ENCODE assay signal across 14 cellular contexts in genomic region chr2:97719362-97720155, GRCh38. TPM values are rescaled to one million over a fixed set of nuclear protein-coding genes. Genes with fewer than 3 reads are reported as not detected.
DNase-seq lines count a peak whose midpoint lies in the region; ATAC-seq and TF ChIP-seq lines count a peak whose summit lies in the region.
"Had no signal": no experiment of that assay in that cellular context is flagged by ENCODE, and none has a peak within 500 bp of the region (broad histone marks: within the 10 kb centered on the region; RNA-seq: fewer than 3 reads in every experiment).

No MANE protein-coding gene starts in this region.

- H3K9ac ChIP-seq in duodenal mucosa (ENCODE audit: low read depth in 1 of 2, low read length in 2 of 2): no peak overlapping the region

- ATAC-seq in activated CD8-positive, alpha-beta memory T cell treated with anti-CD3 and anti-CD28 coated beads, Interleukin-2, amount 10 ng/mL, durations not matched to agents 7 days and 5 days: no peak
- no peak for ATAC-seq in RWPE2 (ENCODE audit: low read depth)
- ATAC-seq: left lung, right cardiac atrium, Right ventricle myocardium inferior had no signal

- H3K27me3 Mint-ChIP-seq in activated CD8-positive, alpha-beta memory T cell treated with anti-CD3 and anti-CD28 coated beads, Interleukin-2, amount 10 ng/mL, durations not matched to agents 7 days and 5 days: no peaks in the 10 kb centered on the region
- H3K27me3 Mint-ChIP-seq in progenitor cell of endocrine pancreas: no peaks in the 10 kb centered on the region

- CTCF ChIA-PET in activated CD8-positive, alpha-beta memory T cell treated with anti-CD3 and anti-CD28 coated beads, Interleukin-2, amount 10 ng/mL, durations not matched to agents 7 days and 5 days (lab: Charles Lee): interaction anchor here (1.2 to 24.7 kb wide), 4 partner anchors 10 to 26 kb away, joined by 6 to 621 read pairs (median 114); no protein-coding TSS in a partner anchor

- no peak for TF ChIP-seq CTCF in RWPE2 (IDR thresholded peaks at IDR 0.05; ENCODE audit: poor library complexity, severe bottlenecking)
- no peak for TF ChIP-seq CTCF in progenitor cell of endocrine pancreas (IDR thresholded peaks at IDR 0.05; ENCODE audit: unreplicated experiment)

- H3K36me3 Mint-ChIP-seq in activated CD8-positive, alpha-beta memory T cell treated with anti-CD3 and anti-CD28 coated beads, Interleukin-2, amount 10 ng/mL, durations not matched to agents 7 days and 5 days: peaks cover 71% of the 10 kb centered on the region
- H3K36me3 Mint-ChIP-seq in progenitor cell of endocrine pancreas (ENCODE audit: insufficient read depth): no peaks in the 10 kb centered on the region

- no peaks in the 10 kb centered on the region for H3K9me3 Mint-ChIP-seq in activated CD8-positive, alpha-beta memory T cell treated with anti-CD3 and anti-CD28 coated beads, Interleukin-2, amount 10 ng/mL, durations not matched to agents 7 days and 5 days (ENCODE audit: low read depth)
- H3K9me3 Mint-ChIP-seq in progenitor cell of endocrine pancreas (ENCODE audit: low read depth): no peaks in the 10 kb centered on the region

- peak overlapping the region; percentile 83 for H3K4me3 Mint-ChIP-seq in activated CD8-positive, alpha-beta memory T cell treated with anti-CD3 and anti-CD28 coated beads, Interleukin-2, amount 10 ng/mL, durations not matched to agents 7 days and 5 days
- no peak overlapping the region for H3K4me3 Mint-ChIP-seq in progenitor cell of endocrine pancreas (ENCODE audit: low read depth)

- H3K27me3 ChIP-seq in RWPE2 (ENCODE audit: insufficient read depth, poor library complexity, severe bottlenecking): peaks cover 11% of the 10 kb centered on the region
- H3K27me3 ChIP-seq in duodenal mucosa (ENCODE audit: control insufficient read depth in 1 of 2, insufficient read depth in 2 of 2, low read length in 2 of 2): no peaks in the 10 kb centered on the region

- peaks cover 75% of the 10 kb centered on the region for H3K4me1 Mint-ChIP-seq in activated CD8-positive, alpha-beta memory T cell treated with anti-CD3 and anti-CD28 coated beads, Interleukin-2, amount 10 ng/mL, durations not matched to agents 7 days and 5 days
- peaks cover 12% of the 10 kb centered on the region for H3K4me1 Mint-ChIP-seq in progenitor cell of endocrine pancreas (ENCODE audit: low read depth)

- H3K36me3 ChIP-seq in RWPE2 (ENCODE audit: low read depth) (no peaks in the 10 kb centered on the region), duodenal mucosa (ENCODE audit: control insufficient read depth in 1 of 2, insufficient read depth in 2 of 2, low read length in 2 of 2) (no peaks in the 10 kb centered on the region)
- H3K36me3 ChIP-seq: left lung, upper lobe of right lung had no signal

- H3K27ac ChIP-seq in RWPE2 (ENCODE audit: poor library complexity, severe bottlenecking) (no peak overlapping the region), duodenal mucosa (ENCODE audit: low read depth, low read length) (no peak overlapping the region)
- H3K27ac ChIP-seq: upper lobe of right lung had no signal

- no peaks in the 10 kb centered on the region for H3K9me3 ChIP-seq in RWPE2 (ENCODE audit: severe bottlenecking)
- no peaks in the 10 kb centered on the region for H3K9me3 ChIP-seq in duodenal mucosa (ENCODE audit: control insufficient read depth in 1 of 2, low read length in 2 of 2)
- H3K9me3 ChIP-seq: left lung, upper lobe of right lung had no signal

- DNase-seq in activated CD8-positive, alpha-beta memory T cell treated with anti-CD3 and anti-CD28 coated beads, Interleukin-2, amount 10 ng/mL, durations not matched to agents 7 days and 5 days: no peak
- DNase-seq in activated CD8-positive, alpha-beta memory T cell treated with anti-CD3 and anti-CD28 coated beads, Interleukin-2, amount 50 U/mL, for 48 hours: no peak
- DNase-seq in RWPE2 (ENCODE audit: low spot score): peak; percentile 26
- no peak for DNase-seq in progenitor cell of endocrine pancreas (ENCODE audit: low spot score, unreplicated experiment)
- DNase-seq in hepatic stellate cell (ENCODE audit: low spot score): no peak
- DNase-seq in foreskin melanocyte: no peak
- DNase-seq in NOMO-1 (lab: John Stamatoyannopoulos, UW; ENCODE audit: unreplicated experiment in 2 of 2): no peak
- DNase-seq: left lung; right cardiac atrium; stimulated activated CD4-positive, alpha-beta T cell treated with anti-CD3 and anti-CD28 coated beads, Interleukin-1b, Interleukin-23, amount 100 ng/mL, for 48 hours had no signal

- no peaks in the 10 kb centered on the region for H3K4me1 ChIP-seq in RWPE2 (ENCODE audit: insufficient read depth, poor library complexity, severe bottlenecking)
- no peaks in the 10 kb centered on the region for H3K4me1 ChIP-seq in duodenal mucosa (ENCODE audit: control insufficient read depth in 1 of 2, insufficient read depth in 2 of 2, low read length in 2 of 2)
- H3K4me1 ChIP-seq: upper lobe of right lung had no signal

- H3K4me3 ChIP-seq in RWPE2 (ENCODE audit: severe bottlenecking) (no peak overlapping the region), duodenal mucosa (ENCODE audit: low read depth in 1 of 2, low read length in 2 of 2) (peak overlapping the region; percentile 39 to 45)
- H3K4me3 ChIP-seq: left lung, upper lobe of right lung had no signal

- H3K27ac Mint-ChIP-seq in activated CD8-positive, alpha-beta memory T cell treated with anti-CD3 and anti-CD28 coated beads, Interleukin-2, amount 10 ng/mL, durations not matched to agents 7 days and 5 days: peak overlapping the region; percentile 100
- peak overlapping the region; percentile 15 for H3K27ac Mint-ChIP-seq in progenitor cell of endocrine pancreas

RNA-seq across cellular contexts. Expression of gene ZAP70, which starts 6.2 kb away (rescaled TPM):
- total RNA-seq in activated CD8-positive, alpha-beta memory T cell treated with anti-CD3 and anti-CD28 coated beads, Interleukin-2, amount 10 ng/mL, durations not matched to agents 7 days and 5 days: 100 to 1,000 TPM; 286 to 338 TPM
- total RNA-seq in progenitor cell of endocrine pancreas: 2.6 and 3.8 TPM in 2 replicates
- total RNA-seq: A673 had no signal

RNA-seq across cellular contexts. Expression of gene C2orf92, which starts 50.0 kb away (rescaled TPM):
- total RNA-seq in activated CD8-positive, alpha-beta memory T cell treated with anti-CD3 and anti-CD28 coated beads, Interleukin-2, amount 10 ng/mL, durations not matched to agents 7 days and 5 days: 1 to 10 TPM; 7.3 to 8.4 TPM
- total RNA-seq in progenitor cell of endocrine pancreas: 15.9 and 17.4 TPM in 2 replicates

RNA-seq across cellular contexts. Expression of gene ACTR1B, which starts 55.7 kb away (rescaled TPM):
- 10 to 100 TPM; 87.4 to 94.3 TPM for total RNA-seq in activated CD8-positive, alpha-beta memory T cell treated with anti-CD3 and anti-CD28 coated beads, Interleukin-2, amount 10 ng/mL, durations not matched to agents 7 days and 5 days
- 87.4 and 88.5 TPM in 2 replicates for total RNA-seq in progenitor cell of endocrine pancreas

Comparison
In these comparisons a context has a peak if more than half of its experiments do, and no peak if none do; other contexts are left out.
1. RNA of gene ZAP70, which starts 6.2 kb away (total RNA-seq): 286 to 338 TPM in activated CD8-positive, alpha-beta memory T cell treated with anti-CD3 and anti-CD28 coated beads, Interleukin-2, amount 10 ng/mL, durations not matched to agents 7 days and 5 days; 2.6 to 3.8 TPM in progenitor cell of endocrine pancreas; every median in the first group is over 10 times any median in the second.